Comparison of ENCODE assay signal across 1 cellular context in the genomic region with DNA sequence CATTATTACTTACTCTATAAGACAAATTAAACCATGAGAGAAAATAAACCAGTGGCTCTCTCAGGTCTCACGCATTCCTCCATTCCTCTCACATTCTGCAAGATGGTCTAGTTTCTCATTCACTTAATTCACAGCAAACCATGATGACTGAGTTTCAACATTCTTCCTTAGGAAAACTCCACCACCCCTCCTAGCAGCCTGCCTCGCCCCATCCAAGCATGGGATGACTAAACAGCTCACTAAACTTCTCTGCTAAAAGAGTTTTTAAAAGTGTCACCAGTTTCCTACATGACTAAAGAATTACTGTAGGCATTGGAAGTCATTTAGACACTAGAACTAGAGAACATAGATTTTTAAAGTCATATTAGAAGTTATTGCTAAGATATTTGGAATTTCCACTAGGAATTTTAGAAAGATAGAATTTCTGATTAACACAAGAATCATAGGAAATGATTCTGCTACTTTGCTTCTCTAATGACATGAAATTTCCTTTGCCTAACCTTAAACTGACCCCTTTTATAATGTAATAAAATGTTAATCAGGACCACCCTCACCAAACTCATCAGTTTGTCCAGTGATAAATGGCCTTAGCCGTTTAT.
TF ChIP-seq lines count a peak whose summit lies in the region.

No MANE protein-coding gene starts in this region.

TF ChIP-seq in endothelial cell of umbilical vein, 7 proteins besides CTCF, POLR2A, EP300 and RAD21:
- TF ChIP-seq POLR2AphosphoS5 (IDR thresholded peaks at IDR 0.05; ENCODE audit: insufficient read depth, low read depth, low read length) (no peak), GATA2 (IDR thresholded peaks at IDR 0.05; ENCODE audit: insufficient read depth, insufficient read length, low read depth, low read length) (peak; percentile 78), FOS (IDR thresholded peaks at IDR 0.05; ENCODE audit: borderline replicate concordance, insufficient read depth, low read length) (peak; percentile 83), JUN (IDR thresholded peaks at IDR 0.05; ENCODE audit: borderline replicate concordance, insufficient read depth, insufficient read length, low read depth) (peak; percentile 71)
